Comparison of ENCODE assay signal across 10 cellular contexts in genomic region chr7:27115161-27116018, GRCh38. TPM values are rescaled to one million over a fixed set of nuclear protein-coding genes. Genes with fewer than 3 reads are reported as not detected.
DNase-seq lines count a peak whose midpoint lies in the region; ATAC-seq and TF ChIP-seq lines count a peak whose summit lies in the region.
"Had no signal": no experiment of that assay in that cellular context is flagged by ENCODE, and none has a peak within 500 bp of the region (broad histone marks: within the 10 kb centered on the region; RNA-seq: fewer than 3 reads in every experiment).

No MANE protein-coding gene starts in this region.

- peak overlapping the region; percentile 87 for H3K4me3 Mint-ChIP-seq in neural crest cell

- no peaks in the 10 kb centered on the region for H3K9me3 Mint-ChIP-seq in neural crest cell

- H3K4me1 Mint-ChIP-seq in neural crest cell, result peaks cover 28% of the 10 kb centered on the region

- in situ Hi-C loops in brain microvascular endothelial cell (cut with HindIII; ENCODE audit: low pct_ligation_motif_present, low sequenced_read_pairs), result no loop called here
- in situ Hi-C loops in KBM-7 (cut with MboI; ENCODE audit: low pct_unique_long_range_greater_than_20kb, low sequenced_read_pairs), result no loop called here

- peaks cover 92% of the 10 kb centered on the region for H3K27me3 ChIP-seq in brain microvascular endothelial cell (replicated peaks)

- peak overlapping the region; percentile 44 for H3K4me3 ChIP-seq in brain microvascular endothelial cell (ENCODE audit: low read depth, low read length)

- ATAC-seq in HG02642 (IDR thresholded peaks at IDR 0.05; ENCODE audit: poor library complexity, unreplicated experiment), result no peak

- DNase-seq in GOT3 (lab: John Stamatoyannopoulos, UW), result peak; percentile 70
- no peak for DNase-seq in brain microvascular endothelial cell
- DNase-seq in neural crest cell (ENCODE audit: low read depth, low spot score), result no peak
- DNase-seq in AML-193 (lab: John Stamatoyannopoulos, UW), result no peak
- no peak for DNase-seq in KBM-7
- DNase-seq: activated CD4-positive, CD25-positive, alpha-beta regulatory T cell treated with anti-CD3 and anti-CD28 coated beads, Interleukin-2, amount 50 U/mL, for 72 hours; DND-41; NCI-H1092; stimulated activated CD4-positive, alpha-beta T cell treated with anti-CD3 and anti-CD28 coated beads, Interleukin-4, amount 100 ng/mL, for 1 hour had no signal

- no peak overlapping the region for H3K27ac Mint-ChIP-seq in neural crest cell (ENCODE audit: unreplicated experiment)

- TF ChIP-seq CTCF in brain microvascular endothelial cell (IDR thresholded peaks at IDR 0.05; ENCODE audit: low read depth, low read length, missing control alignments) (no peak), neural crest cell (conservative IDR thresholded peaks at IDR 0.05) (no peak)

- peaks cover 3% of the 10 kb centered on the region for H3K36me3 Mint-ChIP-seq in neural crest cell (ENCODE audit: low read depth)

- H3K36me3 ChIP-seq in brain microvascular endothelial cell (replicated peaks), result no peaks in the 10 kb centered on the region

- no peak overlapping the region for H3K27ac ChIP-seq in brain microvascular endothelial cell

- peaks cover 96% of the 10 kb centered on the region for H3K27me3 Mint-ChIP-seq in neural crest cell (ENCODE audit: low read depth)

RNA-seq across cellular contexts. Expression of gene HOXA2, which starts 12.9 kb away (rescaled TPM):
- total RNA-seq in neural crest cell, result 41.2 and 41.6 TPM in 2 replicates

RNA-seq across cellular contexts. Expression of gene HOXA4, which starts 15.2 kb away (rescaled TPM):
- total RNA-seq in neural crest cell, result 0.68 and 0.96 TPM in 2 replicates

RNA-seq across cellular contexts. Expression of gene HOXA1, which starts 19.6 kb away (rescaled TPM):
- 3.5 and 3.6 TPM in 2 replicates for total RNA-seq in neural crest cell

RNA-seq across cellular contexts. Expression of gene HOXA5, which starts 28.1 kb away (rescaled TPM):
- 3.2 and 4.3 TPM in 2 replicates for total RNA-seq in neural crest cell

RNA-seq across cellular contexts. Expression of gene HOXA6, which starts 32.2 kb away (rescaled TPM):
- 1.6 and 2.0 TPM in 2 replicates for total RNA-seq in neural crest cell
